17 cellular contexts compared by ENCODE assay signal in genomic region chr2:241205086-241205485, GRCh38. TPM values are rescaled to one million over a fixed set of nuclear protein-coding genes. Genes with fewer than 3 reads are reported as not detected.
DNase-seq lines count a peak whose midpoint lies in the region; ATAC-seq and FAIRE-seq lines count a peak whose summit lies in the region.
"Had no signal": no experiment of that assay in that cellular context is flagged by ENCODE, and none has a peak within 500 bp of the region (broad histone marks: within the 10 kb centered on the region; RNA-seq: fewer than 3 reads in every experiment).

No MANE protein-coding gene starts in this region.

- intact Hi-C loops in Right ventricle myocardium inferior (cut with DNase I) (no loop called here), Right ventricle myocardium superior (cut with DNase I) (no loop called here)
- intact Hi-C loops in dendritic cell treated with granulocyte-macrophage colony-stimulating factor and Interleukin-4, amounts not matched to agents 40 ng/mL and 50 ng/mL, for 4 days (cut with micrococcal nuclease): no loop called here

- no peak overlapping the region for H3K4me3 Mint-ChIP-seq in dendritic cell treated with granulocyte-macrophage colony-stimulating factor and Interleukin-4, amounts not matched to agents 40 ng/mL and 50 ng/mL, for 4 days
- H3K4me3 Mint-ChIP-seq in stimulated activated effector memory CD8-positive, alpha-beta T cell treated with anti-CD3 and anti-CD28 coated beads, Interleukin-12 subunit alpha, Interleukin-12 subunit beta, amount 100 ng/mL, for 72 hours: no peak overlapping the region
- H3K4me3 Mint-ChIP-seq: CD4-positive, alpha-beta T cell had no signal

- peak overlapping the region; percentile 38 for H3K27ac Mint-ChIP-seq in dendritic cell treated with granulocyte-macrophage colony-stimulating factor and Interleukin-4, amounts not matched to agents 40 ng/mL and 50 ng/mL, for 4 days
- peak overlapping the region; percentile 37 for H3K27ac Mint-ChIP-seq in stimulated activated effector memory CD8-positive, alpha-beta T cell treated with anti-CD3 and anti-CD28 coated beads, Interleukin-12 subunit alpha, Interleukin-12 subunit beta, amount 100 ng/mL, for 72 hours
- peak overlapping the region in 1 of 2 donors; percentile 36 for H3K27ac Mint-ChIP-seq in activated naive CD4-positive, alpha-beta T cell treated with anti-CD3 and anti-CD28 coated beads, Interleukin-2, amount 50 U/mL, for 72 hours
- H3K27ac Mint-ChIP-seq: CD4-positive, alpha-beta T cell had no signal

- H3K36me3 Mint-ChIP-seq in dendritic cell treated with granulocyte-macrophage colony-stimulating factor and Interleukin-4, amounts not matched to agents 40 ng/mL and 50 ng/mL, for 4 days (ENCODE audit: low read depth): no peaks in the 10 kb centered on the region
- no peaks in the 10 kb centered on the region for H3K36me3 Mint-ChIP-seq in stimulated activated effector memory CD8-positive, alpha-beta T cell treated with anti-CD3 and anti-CD28 coated beads, Interleukin-12 subunit alpha, Interleukin-12 subunit beta, amount 100 ng/mL, for 72 hours
- H3K36me3 Mint-ChIP-seq in activated naive CD4-positive, alpha-beta T cell treated with anti-CD3 and anti-CD28 coated beads, Interleukin-2, amount 50 U/mL, for 72 hours: no peaks in the 10 kb centered on the region

- peak; percentile 23 for FAIRE-seq in HTR-8/SVneo (lab: Jason Lieb, UNC)
- FAIRE-seq: A549, D721Med, G401.6, GM12892, GM18507 had no signal

- no peaks in the 10 kb centered on the region for H3K27me3 Mint-ChIP-seq in dendritic cell treated with granulocyte-macrophage colony-stimulating factor and Interleukin-4, amounts not matched to agents 40 ng/mL and 50 ng/mL, for 4 days
- H3K27me3 Mint-ChIP-seq: CD4-positive, alpha-beta T cell had no signal

- no peaks in the 10 kb centered on the region for H3K9me3 Mint-ChIP-seq in dendritic cell treated with granulocyte-macrophage colony-stimulating factor and Interleukin-4, amounts not matched to agents 40 ng/mL and 50 ng/mL, for 4 days
- no peaks in the 10 kb centered on the region for H3K9me3 Mint-ChIP-seq in stimulated activated effector memory CD8-positive, alpha-beta T cell treated with anti-CD3 and anti-CD28 coated beads, Interleukin-12 subunit alpha, Interleukin-12 subunit beta, amount 100 ng/mL, for 72 hours
- no peaks in the 10 kb centered on the region for H3K9me3 Mint-ChIP-seq in activated naive CD4-positive, alpha-beta T cell treated with anti-CD3 and anti-CD28 coated beads, Interleukin-2, amount 50 U/mL, for 72 hours
- H3K9me3 Mint-ChIP-seq: CD4-positive, alpha-beta T cell had no signal

- ATAC-seq in Right ventricle myocardium inferior (no peak), Right ventricle myocardium superior (ENCODE audit: poor library complexity) (no peak)
- no peak for ATAC-seq in stimulated activated effector memory CD8-positive, alpha-beta T cell treated with anti-CD3 and anti-CD28 coated beads, Interleukin-12 subunit alpha, Interleukin-12 subunit beta, amount 100 ng/mL, for 72 hours
- ATAC-seq in activated naive CD4-positive, alpha-beta T cell treated with anti-CD3 and anti-CD28 coated beads, Interleukin-2, amount 50 U/mL, for 72 hours: no peak

- H3K4me1 Mint-ChIP-seq in dendritic cell treated with granulocyte-macrophage colony-stimulating factor and Interleukin-4, amounts not matched to agents 40 ng/mL and 50 ng/mL, for 4 days (ENCODE audit: low read depth): peaks cover 7% of the 10 kb centered on the region
- no peaks in the 10 kb centered on the region for H3K4me1 Mint-ChIP-seq in stimulated activated effector memory CD8-positive, alpha-beta T cell treated with anti-CD3 and anti-CD28 coated beads, Interleukin-12 subunit alpha, Interleukin-12 subunit beta, amount 100 ng/mL, for 72 hours

- peak; percentile 43 for DNase-seq in Right ventricle myocardium inferior (ENCODE audit: missing footprints)
- DNase-seq in Right ventricle myocardium superior: no peak
- no peak for DNase-seq in HTR-8/SVneo (ENCODE audit: insufficient read length, low spot score)
- no peak for DNase-seq in stimulated activated effector memory CD8-positive, alpha-beta T cell treated with anti-CD3 and anti-CD28 coated beads, Interleukin-12 subunit alpha, Interleukin-12 subunit beta, amount 100 ng/mL, for 72 hours (ENCODE audit: low spot score in 2 of 2)
- DNase-seq in activated naive CD4-positive, alpha-beta T cell treated with anti-CD3 and anti-CD28 coated beads, Interleukin-2, amount 50 U/mL, for 72 hours (ENCODE audit: low spot score in 2 of 2): no peak
- no peak for DNase-seq in medulla oblongata (ENCODE audit: extremely low spot score)
- DNase-seq: AML-193; Caco-2; CD4-positive, alpha-beta T cell; GM23248; HCEC 1CT had no signal

RNA-seq across cellular contexts. Expression of gene ANO7, which starts 16.6 kb away (rescaled TPM):
- total RNA-seq in Right ventricle myocardium inferior (0.81 TPM), Right ventricle myocardium superior (0.35 TPM)
- total RNA-seq in activated naive CD4-positive, alpha-beta T cell treated with anti-CD3 and anti-CD28 coated beads, Interleukin-2, amount 50 U/mL, for 72 hours: 1 to 10 TPM in 1 of 2 donors, under 1 TPM in 1; 0.27 to 5.3 TPM

RNA-seq across cellular contexts. Expression of gene PPP1R7, which starts 54.8 kb away (rescaled TPM):
- total RNA-seq in Right ventricle myocardium inferior: 66.6 TPM
- total RNA-seq in Right ventricle myocardium superior: 66.0 TPM
- 10 to 100 TPM; 81.6 to 98.9 TPM for total RNA-seq in activated naive CD4-positive, alpha-beta T cell treated with anti-CD3 and anti-CD28 coated beads, Interleukin-2, amount 50 U/mL, for 72 hours

RNA-seq across cellular contexts. Expression of gene PASK, which starts 55.8 kb away (rescaled TPM):
- total RNA-seq in Right ventricle myocardium inferior (1.4 TPM), Right ventricle myocardium superior (3.2 TPM)
- 10 to 100 TPM; 67.6 to 95.3 TPM for total RNA-seq in activated naive CD4-positive, alpha-beta T cell treated with anti-CD3 and anti-CD28 coated beads, Interleukin-2, amount 50 U/mL, for 72 hours

Comparison
In these comparisons a context has a peak if more than half of its experiments do, and no peak if none do; other contexts are left out.
1. RNA of gene PASK, which starts 55.8 kb away (total RNA-seq): 67.6 to 95.3 TPM in activated naive CD4-positive, alpha-beta T cell treated with anti-CD3 and anti-CD28 coated beads, Interleukin-2, amount 50 U/mL, for 72 hours; 3.2 TPM in Right ventricle myocardium superior (single experiment) and 1.4 TPM in Right ventricle myocardium inferior (single experiment); every median in the first group is over 10 times any median in the second.